1 cellular context compared by ENCODE assay signal in the genomic region with DNA sequence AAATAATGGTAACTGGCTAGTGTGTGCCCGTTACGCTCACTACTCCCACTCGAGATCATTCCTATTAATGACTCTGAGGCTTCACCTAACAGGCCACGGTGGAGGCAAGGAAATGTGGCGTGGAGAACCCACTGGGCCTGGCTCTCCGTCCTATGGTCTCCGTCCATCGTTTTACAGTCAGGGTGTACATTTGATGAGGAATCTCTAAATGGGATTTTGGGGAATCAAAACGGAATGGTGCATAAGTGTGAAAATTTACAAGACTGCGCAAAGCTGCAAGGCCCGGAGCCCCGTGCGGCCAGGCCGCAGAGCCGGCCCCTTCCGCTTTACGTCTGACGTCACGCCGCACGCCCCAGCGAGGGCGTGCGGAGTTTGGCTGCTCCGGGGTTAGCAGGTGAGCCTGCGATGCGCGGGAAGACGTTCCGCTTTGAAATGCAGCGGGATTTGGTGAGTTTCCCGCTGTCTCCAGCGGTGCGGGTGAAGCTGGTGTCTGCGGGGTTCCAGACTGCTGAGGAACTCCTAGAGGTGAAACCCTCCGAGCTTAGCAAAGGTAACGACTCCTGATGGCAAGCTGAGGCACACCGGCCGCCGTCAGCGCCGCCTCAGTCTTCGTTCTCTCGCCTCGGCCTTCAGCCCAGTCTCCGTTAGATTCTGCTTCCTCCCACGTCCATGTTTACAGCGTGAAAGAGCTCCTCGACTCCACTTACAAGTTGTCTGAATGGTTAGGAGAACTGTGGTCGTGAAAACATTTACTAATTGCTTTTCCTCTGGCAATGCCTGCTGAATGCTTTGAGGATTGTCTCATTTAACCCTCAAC.
TF ChIP-seq lines count a peak whose summit lies in the region.

A gene (plus strand): TSS at position 364 of the 817 bp plus-strand sequence. CDS start 42 bp downstream, at position 406.

TF ChIP-seq in HepG2, 621 proteins besides CTCF, POLR2A, EP300 and RAD21 (continued from another document and continues in another):
- TF ChIP-seq DMAP1 (CRISPR knock-in tag; IDR thresholded peaks at IDR 0.05) = peak; percentile 89; the same call in 1 of the 2 replicates
- no peak for TF ChIP-seq ZNF326 (CRISPR knock-in tag; IDR thresholded peaks at IDR 0.05; ENCODE audit: borderline replicate concordance)
- TF ChIP-seq, protein P1, sequence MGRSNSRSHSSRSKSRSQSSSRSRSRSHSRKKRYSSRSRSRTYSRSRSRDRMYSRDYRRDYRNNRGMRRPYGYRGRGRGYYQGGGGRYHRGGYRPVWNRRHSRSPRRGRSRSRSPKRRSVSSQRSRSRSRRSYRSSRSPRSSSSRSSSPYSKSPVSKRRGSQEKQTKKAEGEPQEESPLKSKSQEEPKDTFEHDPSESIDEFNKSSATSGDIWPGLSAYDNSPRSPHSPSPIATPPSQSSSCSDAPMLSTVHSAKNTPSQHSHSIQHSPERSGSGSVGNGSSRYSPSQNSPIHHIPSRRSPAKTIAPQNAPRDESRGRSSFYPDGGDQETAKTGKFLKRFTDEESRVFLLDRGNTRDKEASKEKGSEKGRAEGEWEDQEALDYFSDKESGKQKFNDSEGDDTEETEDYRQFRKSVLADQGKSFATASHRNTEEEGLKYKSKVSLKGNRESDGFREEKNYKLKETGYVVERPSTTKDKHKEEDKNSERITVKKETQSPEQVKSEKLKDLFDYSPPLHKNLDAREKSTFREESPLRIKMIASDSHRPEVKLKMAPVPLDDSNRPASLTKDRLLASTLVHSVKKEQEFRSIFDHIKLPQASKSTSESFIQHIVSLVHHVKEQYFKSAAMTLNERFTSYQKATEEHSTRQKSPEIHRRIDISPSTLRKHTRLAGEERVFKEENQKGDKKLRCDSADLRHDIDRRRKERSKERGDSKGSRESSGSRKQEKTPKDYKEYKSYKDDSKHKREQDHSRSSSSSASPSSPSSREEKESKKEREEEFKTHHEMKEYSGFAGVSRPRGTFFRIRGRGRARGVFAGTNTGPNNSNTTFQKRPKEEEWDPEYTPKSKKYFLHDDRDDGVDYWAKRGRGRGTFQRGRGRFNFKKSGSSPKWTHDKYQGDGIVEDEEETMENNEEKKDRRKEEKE (IDR thresholded peaks at IDR 0.05) = no peak
- no peak for TF ChIP-seq SP2 (CRISPR knock-in tag; IDR thresholded peaks at IDR 0.05)
- TF ChIP-seq ETV5 (CRISPR knock-in tag; IDR thresholded peaks at IDR 0.05; ENCODE audit: borderline replicate concordance) = peak; percentile 68; the same call in 1 of the 2 replicates
- 0 out of 2 replicates have a peak, but pooled peaks have one; percentile 11 for TF ChIP-seq ZC3H13 (CRISPR knock-in tag; IDR thresholded peaks at IDR 0.05)
- TF ChIP-seq NCOA2 (CRISPR knock-in tag; IDR thresholded peaks at IDR 0.05) = peak; percentile 53
- TF ChIP-seq SOX5 (CRISPR knock-in tag; IDR thresholded peaks at IDR 0.05; ENCODE audit: borderline replicate concordance) = peak; percentile 72; the same call in 1 of the 2 replicates
- TF ChIP-seq ZNF460 (CRISPR knock-in tag; IDR thresholded peaks at IDR 0.05; ENCODE audit: borderline replicate concordance) = no peak
- TF ChIP-seq, protein P2, sequence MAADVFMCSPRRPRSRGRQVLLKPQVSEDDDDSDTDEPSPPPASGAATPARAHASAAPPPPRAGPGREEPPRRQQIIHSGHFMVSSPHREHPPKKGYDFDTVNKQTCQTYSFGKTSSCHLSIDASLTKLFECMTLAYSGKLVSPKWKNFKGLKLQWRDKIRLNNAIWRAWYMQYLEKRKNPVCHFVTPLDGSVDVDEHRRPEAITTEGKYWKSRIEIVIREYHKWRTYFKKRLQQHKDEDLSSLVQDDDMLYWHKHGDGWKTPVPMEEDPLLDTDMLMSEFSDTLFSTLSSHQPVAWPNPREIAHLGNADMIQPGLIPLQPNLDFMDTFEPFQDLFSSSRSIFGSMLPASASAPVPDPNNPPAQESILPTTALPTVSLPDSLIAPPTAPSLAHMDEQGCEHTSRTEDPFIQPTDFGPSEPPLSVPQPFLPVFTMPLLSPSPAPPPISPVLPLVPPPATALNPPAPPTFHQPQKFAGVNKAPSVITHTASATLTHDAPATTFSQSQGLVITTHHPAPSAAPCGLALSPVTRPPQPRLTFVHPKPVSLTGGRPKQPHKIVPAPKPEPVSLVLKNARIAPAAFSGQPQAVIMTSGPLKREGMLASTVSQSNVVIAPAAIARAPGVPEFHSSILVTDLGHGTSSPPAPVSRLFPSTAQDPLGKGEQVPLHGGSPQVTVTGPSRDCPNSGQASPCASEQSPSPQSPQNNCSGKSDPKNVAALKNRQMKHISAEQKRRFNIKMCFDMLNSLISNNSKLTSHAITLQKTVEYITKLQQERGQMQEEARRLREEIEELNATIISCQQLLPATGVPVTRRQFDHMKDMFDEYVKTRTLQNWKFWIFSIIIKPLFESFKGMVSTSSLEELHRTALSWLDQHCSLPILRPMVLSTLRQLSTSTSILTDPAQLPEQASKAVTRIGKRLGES (CRISPR knock-in tag; IDR thresholded peaks at IDR 0.05; ENCODE audit: borderline replicate concordance) = peak; percentile 94
- TF ChIP-seq, protein P3, sequence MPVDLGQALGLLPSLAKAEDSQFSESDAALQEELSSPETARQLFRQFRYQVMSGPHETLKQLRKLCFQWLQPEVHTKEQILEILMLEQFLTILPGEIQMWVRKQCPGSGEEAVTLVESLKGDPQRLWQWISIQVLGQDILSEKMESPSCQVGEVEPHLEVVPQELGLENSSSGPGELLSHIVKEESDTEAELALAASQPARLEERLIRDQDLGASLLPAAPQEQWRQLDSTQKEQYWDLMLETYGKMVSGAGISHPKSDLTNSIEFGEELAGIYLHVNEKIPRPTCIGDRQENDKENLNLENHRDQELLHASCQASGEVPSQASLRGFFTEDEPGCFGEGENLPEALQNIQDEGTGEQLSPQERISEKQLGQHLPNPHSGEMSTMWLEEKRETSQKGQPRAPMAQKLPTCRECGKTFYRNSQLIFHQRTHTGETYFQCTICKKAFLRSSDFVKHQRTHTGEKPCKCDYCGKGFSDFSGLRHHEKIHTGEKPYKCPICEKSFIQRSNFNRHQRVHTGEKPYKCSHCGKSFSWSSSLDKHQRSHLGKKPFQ (CRISPR knock-in tag; IDR thresholded peaks at IDR 0.05; ENCODE audit: insufficient replicate concordance) = peak; percentile 86
- peak; percentile 89; the same call in 1 of the 2 replicates for TF ChIP-seq SNAI1 (CRISPR knock-in tag; IDR thresholded peaks at IDR 0.05; ENCODE audit: borderline replicate concordance)
- TF ChIP-seq, protein P4, sequence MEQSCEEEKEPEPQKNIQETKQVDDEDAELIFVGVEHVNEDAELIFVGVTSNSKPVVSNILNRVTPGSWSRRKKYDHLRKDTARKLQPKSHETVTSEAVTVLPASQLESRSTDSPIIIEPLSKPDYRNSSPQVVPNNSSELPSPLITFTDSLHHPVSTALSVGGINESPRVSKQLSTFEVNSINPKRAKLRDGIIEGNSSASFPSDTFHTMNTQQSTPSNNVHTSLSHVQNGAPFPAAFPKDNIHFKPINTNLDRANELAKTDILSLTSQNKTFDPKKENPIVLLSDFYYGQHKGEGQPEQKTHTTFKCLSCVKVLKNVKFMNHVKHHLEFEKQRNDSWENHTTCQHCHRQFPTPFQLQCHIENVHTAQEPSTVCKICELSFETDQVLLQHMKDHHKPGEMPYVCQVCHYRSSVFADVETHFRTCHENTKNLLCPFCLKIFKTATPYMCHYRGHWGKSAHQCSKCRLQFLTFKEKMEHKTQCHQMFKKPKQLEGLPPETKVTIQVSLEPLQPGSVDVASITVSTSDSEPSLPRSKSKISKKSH (CRISPR knock-in tag; IDR thresholded peaks at IDR 0.05; ENCODE audit: borderline replicate concordance) = peak; percentile 93
- TF ChIP-seq RXRB (CRISPR knock-in tag; IDR thresholded peaks at IDR 0.05; ENCODE audit: borderline replicate concordance) = peak; percentile 71
- peak; percentile 96 for TF ChIP-seq RBM39 (IDR thresholded peaks at IDR 0.05; ENCODE audit: low read depth, low read length, poor library complexity, severe bottlenecking)
- TF ChIP-seq HNRNPH1 (optimal IDR thresholded peaks at IDR 0.05; ENCODE audit: low read depth, low read length) = no peak
- TF ChIP-seq, protein P5, sequence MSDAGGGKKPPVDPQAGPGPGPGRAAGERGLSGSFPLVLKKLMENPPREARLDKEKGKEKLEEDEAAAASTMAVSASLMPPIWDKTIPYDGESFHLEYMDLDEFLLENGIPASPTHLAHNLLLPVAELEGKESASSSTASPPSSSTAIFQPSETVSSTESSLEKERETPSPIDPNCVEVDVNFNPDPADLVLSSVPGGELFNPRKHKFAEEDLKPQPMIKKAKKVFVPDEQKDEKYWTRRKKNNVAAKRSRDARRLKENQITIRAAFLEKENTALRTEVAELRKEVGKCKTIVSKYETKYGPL (CRISPR knock-in tag; IDR thresholded peaks at IDR 0.05) = peak; percentile 80
- TF ChIP-seq BHLHE40 (IDR thresholded peaks at IDR 0.05; ENCODE audit: low read length) = peak; percentile 61; the same call in 1 of the 2 replicates
- no peak; the same call in 1 of the 2 replicates for TF ChIP-seq TRIM24 (CRISPR knock-in tag; IDR thresholded peaks at IDR 0.05)
- peak; percentile 87 for TF ChIP-seq ATF7-NPFF (CRISPR knock-in tag; IDR thresholded peaks at IDR 0.05; ENCODE audit: low read depth)
- TF ChIP-seq ZNF264 (CRISPR knock-in tag; IDR thresholded peaks at IDR 0.05) = peak; percentile 93; the same call in 1 of the 2 replicates
- peak; percentile 17 for TF ChIP-seq FOXA3 (CRISPR knock-in tag; IDR thresholded peaks at IDR 0.05)
- TF ChIP-seq ZNF124 (CRISPR knock-in tag; IDR thresholded peaks at IDR 0.05) = peak; percentile 93
- peak; percentile 98 for TF ChIP-seq KMT2A (CRISPR knock-in tag; IDR thresholded peaks at IDR 0.05)
- peak; percentile 92 for TF ChIP-seq CCDC6 (CRISPR knock-in tag; IDR thresholded peaks at IDR 0.05)
- no peak; the same call in 1 of the 2 replicates for TF ChIP-seq ZNF558 (CRISPR knock-in tag; IDR thresholded peaks at IDR 0.05; ENCODE audit: borderline replicate concordance)
- peak; percentile 87; the same call in 1 of the 2 replicates for TF ChIP-seq RFXAP (CRISPR knock-in tag; IDR thresholded peaks at IDR 0.05; ENCODE audit: borderline replicate concordance)
- TF ChIP-seq, protein P6, sequence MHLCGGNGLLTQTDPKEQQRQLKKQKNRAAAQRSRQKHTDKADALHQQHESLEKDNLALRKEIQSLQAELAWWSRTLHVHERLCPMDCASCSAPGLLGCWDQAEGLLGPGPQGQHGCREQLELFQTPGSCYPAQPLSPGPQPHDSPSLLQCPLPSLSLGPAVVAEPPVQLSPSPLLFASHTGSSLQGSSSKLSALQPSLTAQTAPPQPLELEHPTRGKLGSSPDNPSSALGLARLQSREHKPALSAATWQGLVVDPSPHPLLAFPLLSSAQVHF (CRISPR knock-in tag; IDR thresholded peaks at IDR 0.05) = peak; percentile 73; the same call in 1 of the 2 replicates
- TF ChIP-seq ATF1 (CRISPR knock-in tag; IDR thresholded peaks at IDR 0.05) = peak; percentile 97
- TF ChIP-seq, protein P7, sequence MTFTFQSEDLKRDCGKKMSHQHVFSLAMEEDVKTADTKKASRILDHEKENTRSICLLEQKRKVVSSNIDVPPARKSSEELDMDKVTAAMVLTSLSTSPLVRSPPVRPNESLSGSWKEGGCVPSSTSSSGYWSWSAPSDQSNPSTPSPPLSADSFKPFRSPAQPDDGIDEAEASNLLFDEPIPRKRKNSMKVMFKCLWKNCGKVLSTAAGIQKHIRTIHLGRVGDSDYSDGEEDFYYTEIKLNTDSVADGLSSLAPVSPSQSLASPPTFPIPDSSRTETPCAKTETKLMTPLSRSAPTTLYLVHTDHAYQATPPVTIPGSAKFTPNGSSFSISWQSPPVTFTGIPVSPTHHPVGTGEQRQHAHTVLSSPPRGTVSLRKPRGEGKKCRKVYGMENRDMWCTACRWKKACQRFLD (CRISPR knock-in tag; IDR thresholded peaks at IDR 0.05; ENCODE audit: borderline replicate concordance) = peak; percentile 99
- TF ChIP-seq, protein P8, sequence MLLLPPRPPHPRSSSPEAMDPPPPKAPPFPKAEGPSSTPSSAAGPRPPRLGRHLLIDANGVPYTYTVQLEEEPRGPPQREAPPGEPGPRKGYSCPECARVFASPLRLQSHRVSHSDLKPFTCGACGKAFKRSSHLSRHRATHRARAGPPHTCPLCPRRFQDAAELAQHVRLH (CRISPR knock-in tag; IDR thresholded peaks at IDR 0.05; ENCODE audit: borderline replicate concordance, low read depth) = peak; percentile 98
- peak; percentile 96 for TF ChIP-seq ASH2L (IDR thresholded peaks at IDR 0.05; ENCODE audit: insufficient read length, low read depth, low read length)
- peak; percentile 98 for TF ChIP-seq KDM5B (CRISPR knock-in tag; IDR thresholded peaks at IDR 0.05; ENCODE audit: borderline replicate concordance)
- TF ChIP-seq RNF2 (conservative IDR thresholded peaks at IDR 0.05; ENCODE audit: low read depth) = peak; percentile 96
- TF ChIP-seq ZSCAN12 (CRISPR knock-in tag; IDR thresholded peaks at IDR 0.05) = peak; percentile 98
- TF ChIP-seq, protein P9, sequence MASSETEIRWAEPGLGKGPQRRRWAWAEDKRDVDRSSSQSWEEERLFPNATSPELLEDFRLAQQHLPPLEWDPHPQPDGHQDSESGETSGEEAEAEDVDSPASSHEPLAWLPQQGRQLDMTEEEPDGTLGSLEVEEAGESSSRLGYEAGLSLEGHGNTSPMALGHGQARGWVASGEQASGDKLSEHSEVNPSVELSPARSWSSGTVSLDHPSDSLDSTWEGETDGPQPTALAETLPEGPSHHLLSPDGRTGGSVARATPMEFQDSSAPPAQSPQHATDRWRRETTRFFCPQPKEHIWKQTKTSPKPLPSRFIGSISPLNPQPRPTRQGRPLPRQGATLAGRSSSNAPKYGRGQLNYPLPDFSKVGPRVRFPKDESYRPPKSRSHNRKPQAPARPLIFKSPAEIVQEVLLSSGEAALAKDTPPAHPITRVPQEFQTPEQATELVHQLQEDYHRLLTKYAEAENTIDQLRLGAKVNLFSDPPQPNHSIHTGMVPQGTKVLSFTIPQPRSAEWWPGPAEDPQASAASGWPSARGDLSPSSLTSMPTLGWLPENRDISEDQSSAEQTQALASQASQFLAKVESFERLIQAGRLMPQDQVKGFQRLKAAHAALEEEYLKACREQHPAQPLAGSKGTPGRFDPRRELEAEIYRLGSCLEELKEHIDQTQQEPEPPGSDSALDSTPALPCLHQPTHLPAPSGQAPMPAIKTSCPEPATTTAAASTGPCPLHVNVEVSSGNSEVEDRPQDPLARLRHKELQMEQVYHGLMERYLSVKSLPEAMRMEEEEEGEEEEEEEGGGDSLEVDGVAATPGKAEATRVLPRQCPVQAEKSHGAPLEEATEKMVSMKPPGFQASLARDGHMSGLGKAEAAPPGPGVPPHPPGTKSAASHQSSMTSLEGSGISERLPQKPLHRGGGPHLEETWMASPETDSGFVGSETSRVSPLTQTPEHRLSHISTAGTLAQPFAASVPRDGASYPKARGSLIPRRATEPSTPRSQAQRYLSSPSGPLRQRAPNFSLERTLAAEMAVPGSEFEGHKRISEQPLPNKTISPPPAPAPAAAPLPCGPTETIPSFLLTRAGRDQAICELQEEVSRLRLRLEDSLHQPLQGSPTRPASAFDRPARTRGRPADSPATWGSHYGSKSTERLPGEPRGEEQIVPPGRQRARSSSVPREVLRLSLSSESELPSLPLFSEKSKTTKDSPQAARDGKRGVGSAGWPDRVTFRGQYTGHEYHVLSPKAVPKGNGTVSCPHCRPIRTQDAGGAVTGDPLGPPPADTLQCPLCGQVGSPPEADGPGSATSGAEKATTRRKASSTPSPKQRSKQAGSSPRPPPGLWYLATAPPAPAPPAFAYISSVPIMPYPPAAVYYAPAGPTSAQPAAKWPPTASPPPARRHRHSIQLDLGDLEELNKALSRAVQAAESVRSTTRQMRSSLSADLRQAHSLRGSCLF (CRISPR knock-in tag; IDR thresholded peaks at IDR 0.05; ENCODE audit: borderline replicate concordance) = peak; percentile 98
- TF ChIP-seq ZNF572 (CRISPR knock-in tag; IDR thresholded peaks at IDR 0.05) = 0 out of 2 replicates have a peak, but pooled peaks have one; percentile 48
